In genomic region chr3:58236527-58237237, GRCh38 we compare ENCODE assay signal across 8 cellular contexts. TPM values are rescaled to one million over a fixed set of nuclear protein-coding genes. Genes with fewer than 3 reads are reported as not detected.
DNase-seq lines count a peak whose midpoint lies in the region; ATAC-seq and TF ChIP-seq lines count a peak whose summit lies in the region.

No MANE protein-coding gene starts in this region.

- H3K4me3 ChIP-seq in AG04450 (ENCODE audit: low read depth, low read length): peak overlapping the region; percentile 88
- H3K4me3 ChIP-seq in HUES6 (ENCODE audit: low read depth, low read length): peak overlapping the region; percentile 96
- peak overlapping the region; percentile 62 for H3K4me3 ChIP-seq in lung
- peak overlapping the region; percentile 92 to 93 for H3K4me3 ChIP-seq in vagina

- no peaks in the 10 kb centered on the region; the same call in 1 of the 2 replicates for H3K9me3 ChIP-seq in AG04450 (ENCODE audit: control insufficient read depth, insufficient read depth, low read length)
- H3K9me3 ChIP-seq in HUES6 (ENCODE audit: control insufficient read depth, insufficient read depth, low read depth, low read length): no peaks in the 10 kb centered on the region
- H3K9me3 ChIP-seq in lung (ENCODE audit: control insufficient read depth in 2 of 2, insufficient read depth in 1 of 2, low read length in 1 of 2): peaks cover 0 to 2% of the 10 kb centered on the region in 2 donors
- H3K9me3 ChIP-seq in vagina: no peaks in the 10 kb centered on the region

- POLR2A ChIA-PET in AG04450 (lab: Yijun Ruan, JAX): no interaction called here

- H3K4me1 ChIP-seq in HUES6 (ENCODE audit: control insufficient read depth, insufficient read depth, low read length) (peaks cover 12% of the 10 kb centered on the region), lung (ENCODE audit: control insufficient read depth in 2 of 2, insufficient read depth in 2 of 2, low read length in 2 of 2) (peaks cover 0 to 4% of the 10 kb centered on the region in 2 donors), vagina (peaks cover 26% of the 10 kb centered on the region)

- TF ChIP-seq CTCF in AG04450 (IDR thresholded peaks at IDR 0.05; ENCODE audit: low read depth, low read length) (no peak), lung (IDR thresholded peaks at IDR 0.05; ENCODE audit: control extremely low read depth, extremely low read depth) (no peak), vagina (IDR thresholded peaks at IDR 0.05) (no peak)

- intact Hi-C loops in vagina (cut with DNase I): loop anchor here (5.0 kb wide), 1 partner anchor 61 kb away; no protein-coding TSS in a partner anchor

- no peak for DNase-seq in AG04450 (ENCODE audit: low read depth, low spot score)
- DNase-seq in caudate nucleus (lab: John Stamatoyannopoulos, UW): peak in 3 of 61 donors; percentile 34 to 48 (median 43)
- no peak for DNase-seq in lung (ENCODE audit: low spot score)
- no peak for DNase-seq in vagina (ENCODE audit: extremely low spot score in 2 of 2)
- no peak for DNase-seq in NCI-H1436 treated with DMSO at 0.1 percent for 48 hours (lab: John Stamatoyannopoulos, UW)
- no peak for DNase-seq in AG08396 (ENCODE audit: low spot score)
- no peak for DNase-seq in RPMI8226

- no peak for TF ChIP-seq POLR2A in vagina (IDR thresholded peaks at IDR 0.05)

- whole genome bisulfite sequencing in lung, 2 donors: 15 to 17% methylated on average over 24 of the region's 24 CpGs

- CTCF ChIA-PET in AG04450 (lab: Charles Lee): no interaction called here

- H3K27ac ChIP-seq in AG04450 (ENCODE audit: low read depth, low read length): no peak overlapping the region
- H3K27ac ChIP-seq in HUES6 (ENCODE audit: low read depth, low read length): no peak overlapping the region
- peak overlapping the region; percentile 90 for H3K27ac ChIP-seq in caudate nucleus (ENCODE audit: low read depth, low read length)
- peak overlapping the region in 1 of 2 donors; percentile 81 for H3K27ac ChIP-seq in lung (ENCODE audit: low read depth in 1 of 2, low read length in 1 of 2)
- peak overlapping the region; percentile 82 for H3K27ac ChIP-seq in vagina

- peak overlapping the region; percentile 72 for H3K9ac ChIP-seq in HUES6 (ENCODE audit: low read length)

- ATAC-seq in lung (ENCODE audit: insufficient read depth, low FRiP score): no peak

- H3K27me3 ChIP-seq in AG04450 (ENCODE audit: control insufficient read depth, insufficient read depth, low read length) (peaks cover 3% of the 10 kb centered on the region), HUES6 (ENCODE audit: control insufficient read depth, insufficient read depth, low read length) (peaks cover 42% of the 10 kb centered on the region), lung (ENCODE audit: control insufficient read depth, insufficient read depth) (no peaks in the 10 kb centered on the region), vagina (no peaks in the 10 kb centered on the region)

- H3K36me3 ChIP-seq in HUES6 (ENCODE audit: control insufficient read depth, insufficient read depth, low read length) (no peaks in the 10 kb centered on the region), lung (ENCODE audit: control insufficient read depth in 2 of 2, insufficient read depth in 2 of 2, low read length in 2 of 2) (no peaks in the 10 kb centered on the region), vagina (no peaks in the 10 kb centered on the region)

RNA-seq across cellular contexts. Expression of gene ABHD6, which starts 0.9 kb away (rescaled TPM):
- polyA plus RNA-seq in AG04450 (2011; rRNA removed) (8.4 and 9.7 TPM in 2 replicates), lung (1 to 10 TPM; 5.2 to 9.7 TPM)
- 13.6 and 14.6 TPM in 2 replicates for polyA minus RNA-seq in AG04450 (2011; rRNA and poly(A)+ RNA removed)
- total RNA-seq in lung (10 to 100 TPM; 11.7 to 14.1 TPM), vagina (18.9 TPM)

RNA-seq across cellular contexts. Expression of gene DNASE1L3, which starts 25.9 kb away (rescaled TPM):
- not detected in 2 replicates for polyA plus RNA-seq in AG04450 (2011; rRNA removed)
- not detected in 2 replicates for polyA minus RNA-seq in AG04450 (2011; rRNA and poly(A)+ RNA removed)
- 1 to 10 TPM; 1.2 to 2.2 TPM for total RNA-seq in lung
- 10 to 100 TPM in 1 of 2 donors, 1 to 10 TPM in 1; 2.5 to 10.7 TPM for polyA plus RNA-seq in lung
- total RNA-seq in vagina: 13.3 TPM

Comparison
In these comparisons a context has a peak if more than half of its experiments do, and no peak if none do; other contexts are left out.
1. H3K27ac ChIP-seq: peak in caudate nucleus (single experiment) and vagina (single experiment); none in AG04450 (single experiment) and HUES6 (single experiment).
2. Peak in every context shown above with its lines, with median percentiles within 50 percentile points of each other: H3K4me3 ChIP-seq.